In the genomic region with DNA sequence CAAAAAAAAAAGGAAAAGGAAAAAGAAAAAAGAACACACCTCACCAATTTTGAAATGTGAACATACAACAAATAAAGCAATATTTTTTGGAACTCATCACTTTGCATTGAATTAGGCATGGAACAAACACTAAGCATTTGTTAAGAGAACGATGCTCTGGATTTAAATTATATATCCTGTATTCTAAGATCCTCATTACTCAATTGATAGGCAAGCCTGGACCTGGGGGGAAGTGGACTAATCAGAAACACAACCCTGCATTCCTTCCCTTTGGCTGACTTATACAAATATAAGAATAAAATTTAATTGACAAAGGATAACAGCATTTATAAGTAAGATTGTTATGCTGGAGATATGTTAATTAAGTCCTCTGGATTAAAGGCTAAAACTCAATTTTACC, we compare ENCODE assay signal across 15 cellular contexts. TPM values are rescaled to one million over a fixed set of nuclear protein-coding genes. Genes with fewer than 3 reads are reported as not detected.
A peak's percentile ranks its signal among the peaks of the same experiment; 100 is the strongest.
DNase-seq lines count a peak whose midpoint lies in the region; ATAC-seq, FAIRE-seq and TF ChIP-seq lines count a peak whose summit lies in the region.
"Had no signal": no experiment of that assay in that cellular context is flagged by ENCODE, and none has a peak within 500 bp of the region (broad histone marks: within the 10 kb centered on the region; RNA-seq: fewer than 3 reads in every experiment).

No MANE protein-coding gene starts in this region.

- POLR2A ChIA-PET in A549 (lab: Yijun Ruan, JAX) (interaction anchor here (1.4 kb wide), 1 partner anchor 51 kb away, joined by 4 read pairs; no protein-coding TSS in a partner anchor), HEK293 (lab: Yijun Ruan, JAX) (no interaction called here)

- no peaks in the 10 kb centered on the region; a peak in 1 of 3 replicates for H3K36me3 ChIP-seq in HEK293 (ENCODE audit: control insufficient read depth in 2 of 2, insufficient read depth in 1 of 2, low read length in 2 of 2)

- no peak for TF ChIP-seq CTCF in A549 (IDR thresholded peaks at IDR 0.05)
- no peak for TF ChIP-seq CTCF in HEK293 (tag by site-specific recombination; IDR thresholded peaks at IDR 0.05)
- no peak for TF ChIP-seq CTCF in chondrocyte (IDR thresholded peaks at IDR 0.05)
- no peak for TF ChIP-seq CTCF in mesothelial cell of epicardium (IDR thresholded peaks at IDR 0.05; ENCODE audit: unreplicated experiment)

- no peaks in the 10 kb centered on the region for H3K9me3 Mint-ChIP-seq in chondrocyte (ENCODE audit: low read depth)
- no peaks in the 10 kb centered on the region for H3K9me3 Mint-ChIP-seq in mesothelial cell of epicardium

- H3K27ac Mint-ChIP-seq in chondrocyte (ENCODE audit: unreplicated experiment) (peak overlapping the region; percentile 41), mesothelial cell of epicardium (peak overlapping the region; percentile 50)

- H3K27me3 Mint-ChIP-seq in chondrocyte (ENCODE audit: low read depth) (no peaks in the 10 kb centered on the region), mesothelial cell of epicardium (ENCODE audit: low read depth) (no peaks in the 10 kb centered on the region)

- no peak for TF ChIP-seq RAD21 in A549 (conservative IDR thresholded peaks at IDR 0.05 in 1 of 2, IDR thresholded peaks at IDR 0.05 in 1 of 2)

- H3K4me1 ChIP-seq in A549: peaks cover 23% of the 10 kb centered on the region
- peaks cover 17% of the 10 kb centered on the region for H3K4me1 ChIP-seq in HEK293 (ENCODE audit: control insufficient read depth, insufficient read depth, low read length)

- no peak for ATAC-seq in A549
- ATAC-seq in HG03439 (IDR thresholded peaks at IDR 0.05; ENCODE audit: unreplicated experiment): no peak
- ATAC-seq: left lobe of liver had no signal

- CTCF ChIA-PET in A549 (lab: Yijun Ruan, JAX) (interaction anchor here (1.3 to 5.9 kb wide), 6 partner anchors 37 to 53 kb away, joined by 3 to 52 read pairs (median 9); no protein-coding TSS in a partner anchor), HEK293 (lab: Yijun Ruan, JAX) (interaction anchor here (1.3 to 1.6 kb wide), 3 partner anchors 37 to 57 kb away, joined by 4 to 13 read pairs (median 5); no protein-coding TSS in a partner anchor)

- DNase-seq in A549 (ENCODE audit: low read depth in 1 of 2, low spot score in 1 of 2) (no peak), chondrocyte (ENCODE audit: low spot score) (no peak), mesothelial cell of epicardium (ENCODE audit: low spot score in 2 of 2, unreplicated experiment in 2 of 2) (no peak), H54 (ENCODE audit: insufficient read length, low spot score) (no peak), NCI-H2227 (lab: John Stamatoyannopoulos, UW; ENCODE audit: unreplicated experiment) (no peak)
- no peak for DNase-seq in activated effector memory CD4-positive, alpha-beta T cell treated with Interleukin-2 at 50 U/mL for 16 hours
- DNase-seq: activated CD4-positive, alpha-beta T cell treated with anti-CD3 and anti-CD28 coated beads for 4 hours; C1 segment of cervical spinal cord; effector memory CD4-positive, alpha-beta T cell; NCI-H187; SHP77 had no signal

- H3K36me3 Mint-ChIP-seq in chondrocyte (ENCODE audit: low read depth) (no peaks in the 10 kb centered on the region), mesothelial cell of epicardium (no peaks in the 10 kb centered on the region)

- no peak overlapping the region for H3K27ac ChIP-seq in A549
- no peak overlapping the region for H3K27ac ChIP-seq in HEK293 (ENCODE audit: extremely low read depth, low read depth, low read length)

- peak overlapping the region; percentile 94 for H3K4me2 ChIP-seq in A549

- peak overlapping the region; percentile 47 for H3K4me3 Mint-ChIP-seq in chondrocyte (ENCODE audit: unreplicated experiment)
- H3K4me3 Mint-ChIP-seq in mesothelial cell of epicardium: peak overlapping the region; percentile 86

- no peak for TF ChIP-seq POLR2A in A549 (IDR thresholded peaks at IDR 0.05; ENCODE audit: low read length)
- no peak for TF ChIP-seq POLR2A in H54 (IDR thresholded peaks at IDR 0.05; ENCODE audit: low read depth, low read length)

- TF ChIP-seq EP300 in A549 (IDR thresholded peaks at IDR 0.05): no peak

- H3K9me3 ChIP-seq in A549 (no peaks in the 10 kb centered on the region), HEK293 (ENCODE audit: control insufficient read depth, insufficient read depth, low read depth, low read length) (no peaks in the 10 kb centered on the region)

- 73% methylated on average over 1 of the region's 1 CpG for WGBS in A549 (ENCODE audit: missing lambda C conversion rate)

- H3K4me1 Mint-ChIP-seq in chondrocyte (ENCODE audit: low read depth): peaks cover 33% of the 10 kb centered on the region
- H3K4me1 Mint-ChIP-seq in mesothelial cell of epicardium: peaks cover 30% of the 10 kb centered on the region

- no peak overlapping the region for H3K4me3 ChIP-seq in A549
- peak overlapping the region; percentile 6; the same call in 1 of the 2 replicates for H3K4me3 ChIP-seq in HEK293 (ENCODE audit: low read depth, low read length)

- FAIRE-seq in A549 (lab: Jason Lieb, UNC): peak; percentile 36
- no peak for FAIRE-seq in H54 (lab: Jason Lieb, UNC)

TF ChIP-seq in A549, 52 proteins besides CTCF, POLR2A, EP300 and RAD21 (continues in another document):
- TF ChIP-seq KDM5A (IDR thresholded peaks at IDR 0.05) (no peak), ZNF302 (CRISPR knock-in tag; IDR thresholded peaks at IDR 0.05) (no peak), CBX8 (IDR thresholded peaks at IDR 0.05) (no peak), RCOR1 (IDR thresholded peaks at IDR 0.05; ENCODE audit: low read depth, low read length) (no peak), MAFK (IDR thresholded peaks at IDR 0.05; ENCODE audit: partially characterized antibody) (no peak), ATOH8 (CRISPR knock-in tag; IDR thresholded peaks at IDR 0.05; ENCODE audit: low read depth) (no peak), HOXB5 (CRISPR knock-in tag; IDR thresholded peaks at IDR 0.05) (no peak), HOXB13 (CRISPR knock-in tag; IDR thresholded peaks at IDR 0.05; ENCODE audit: low read depth) (no peak), E2F6 (IDR thresholded peaks at IDR 0.05; ENCODE audit: borderline replicate concordance, low read depth) (no peak)

TF ChIP-seq in HEK293, 187 proteins besides CTCF, POLR2A, EP300 and RAD21:
- peak; percentile 54 for TF ChIP-seq ZBTB17 (tag by site-specific recombination; IDR thresholded peaks at IDR 0.05)
- no peak for TF ChIP-seq KLF7 (tag by site-specific recombination; IDR thresholded peaks at IDR 0.05; ENCODE audit: borderline replicate concordance)
- no peak for TF ChIP-seq ZNF558 (tag by site-specific recombination; IDR thresholded peaks at IDR 0.05)
- TF ChIP-seq ZNF664 (tag by site-specific recombination; IDR thresholded peaks at IDR 0.05): 0 out of 2 replicates have a peak, but pooled peaks have one; percentile 28
- no peak for TF ChIP-seq ZFP3 (tag by site-specific recombination; IDR thresholded peaks at IDR 0.05; ENCODE audit: low read depth)
- no peak for TF ChIP-seq ZSCAN23 (tag by site-specific recombination; IDR thresholded peaks at IDR 0.05)

RNA-seq across cellular contexts. Expression of gene GJC1, which starts 2.2 kb away (rescaled TPM):
- polyA plus RNA-seq in A549 (2011; rRNA removed) (22.1 and 30.4 TPM in 2 replicates), A549 (2017; fragmentation: RNase III; extraction: RNeasy Plus Mini Kit Qiagen cat#74134 plus additional on column Dnase treatment) (21.2 to 21.9 TPM (median 21.7 TPM) in 3 replicates)
- 12.1 and 14.7 TPM in 2 replicates for polyA plus RNA-seq in A549 (2012; cell fraction: cytosol; rRNA removed)
- 6.1 and 10.3 TPM in 2 replicates for polyA plus RNA-seq in A549 (2012; cell fraction: nucleus; rRNA removed)
- 38.3 and 38.4 TPM in 2 replicates for polyA minus RNA-seq in A549 (2011; rRNA and poly(A)+ RNA removed)
- total RNA-seq in chondrocyte (26.8 to 50.5 TPM (median 46.4 TPM) in 3 replicates), mesothelial cell of epicardium (54.5 to 57.1 TPM (median 54.8 TPM) in 3 replicates)
- total RNA-seq: HT-29 had no signal

RNA-seq across cellular contexts. Expression of gene HIGD1B, which starts 19.8 kb away (rescaled TPM):
- polyA plus RNA-seq in A549 (2011; rRNA removed) (not detected in 2 replicates), A549 (2017; fragmentation: RNase III; extraction: RNeasy Plus Mini Kit Qiagen cat#74134 plus additional on column Dnase treatment) (not detected in 3 replicates)
- not detected in 2 replicates for polyA plus RNA-seq in A549 (2012; cell fraction: cytosol; rRNA removed)
- polyA plus RNA-seq in A549 (2012; cell fraction: nucleus; rRNA removed): not detected in 2 replicates
- polyA minus RNA-seq in A549 (2011; rRNA and poly(A)+ RNA removed): not detected in 2 replicates
- total RNA-seq in chondrocyte (0.82 to 0.97 TPM in 2 of 3 replicates, not detected in the other), mesothelial cell of epicardium (0.57 TPM in 1 of 3 replicates, not detected in the others)
- total RNA-seq: HT-29, left lobe of liver had no signal
